Comparison of ENCODE assay signal across 8 cellular contexts in genomic region chr9:137619240-137620090, GRCh38. TPM values are rescaled to one million over a fixed set of nuclear protein-coding genes. Genes with fewer than 3 reads are reported as not detected.
DNase-seq lines count a peak whose midpoint lies in the region; ATAC-seq and TF ChIP-seq lines count a peak whose summit lies in the region.

No MANE protein-coding gene starts in this region.

- peak overlapping the region; percentile 90 for H3K4me3 ChIP-seq in CD8-positive, alpha-beta memory T cell (ENCODE audit: low read length)
- H3K4me3 ChIP-seq in muscle layer of colon (ENCODE audit: low read depth in 1 of 2, low read length in 2 of 2) = peak overlapping the region; percentile 74 to 82

- H3K4me1 Mint-ChIP-seq in CD8-positive, alpha-beta memory T cell = peaks cover 40 to 48% (median 45%) of the 10 kb centered on the region in 3 donors
- peaks cover 30% of the 10 kb centered on the region for H3K4me1 Mint-ChIP-seq in WTC11
- peaks cover 29% of the 10 kb centered on the region for H3K4me1 Mint-ChIP-seq in endothelial cell (ENCODE audit: unreplicated experiment)

- peak in 3 of 5 donors; percentile 18 to 37 (median 23) for DNase-seq in CD8-positive, alpha-beta memory T cell
- DNase-seq in WTC11 (ENCODE audit: low spot score) (peak; percentile 38), endothelial cell (ENCODE audit: low spot score) (no peak), cortex of kidney (lab: John Stamatoyannopoulos, UW) (no peak)

- H3K9me3 ChIP-seq in CD8-positive, alpha-beta memory T cell (ENCODE audit: low read length) = no peaks in the 10 kb centered on the region
- no peaks in the 10 kb centered on the region for H3K9me3 ChIP-seq in muscle layer of colon (ENCODE audit: low read length)

- CTCF ChIA-PET in CD8-positive, alpha-beta memory T cell (lab: Charles Lee) = interaction anchor here (0.8 to 2.1 kb wide), 5 partner anchors 9 to 40 kb away, joined by 4 to 8 read pairs (median 6); partner anchors contain the start of genes DPH7 and ZMYND19
- CTCF ChIA-PET in WTC11 (lab: Charles Lee) = interaction anchor here (0.6 to 1.8 kb wide), 10 partner anchors 14 to 274 kb away, joined by 3 to 11 read pairs (median 4); partner anchors contain the start of genes ARRDC1 and MRPL41

- peaks cover 32% of the 10 kb centered on the region for H3K4me1 ChIP-seq in CD8-positive, alpha-beta memory T cell (ENCODE audit: insufficient read depth, low read length)
- H3K4me1 ChIP-seq in muscle layer of colon (ENCODE audit: insufficient read depth, low read length) = peaks cover 29% of the 10 kb centered on the region

- no peaks in the 10 kb centered on the region for H3K9me3 Mint-ChIP-seq in CD8-positive, alpha-beta memory T cell
- H3K9me3 Mint-ChIP-seq in WTC11 (no peaks in the 10 kb centered on the region), endothelial cell (ENCODE audit: unreplicated experiment) (no peaks in the 10 kb centered on the region)

- no peaks in the 10 kb centered on the region for H3K27me3 Mint-ChIP-seq in CD8-positive, alpha-beta memory T cell
- no peaks in the 10 kb centered on the region for H3K27me3 Mint-ChIP-seq in WTC11 (ENCODE audit: low read depth)
- peaks cover 8% of the 10 kb centered on the region for H3K27me3 Mint-ChIP-seq in endothelial cell (ENCODE audit: unreplicated experiment)

- H3K27ac ChIP-seq in CD8-positive, alpha-beta memory T cell (ENCODE audit: low read depth, low read length) = peak overlapping the region; percentile 69
- H3K27ac ChIP-seq in muscle layer of colon (ENCODE audit: low read depth, low read length) = peak overlapping the region; percentile 82

- TF ChIP-seq CTCF in WTC11 (IDR thresholded peaks at IDR 0.05) = no peak
- no peak for TF ChIP-seq CTCF in endothelial cell (IDR thresholded peaks at IDR 0.05; ENCODE audit: unreplicated experiment)

- H3K9ac ChIP-seq in muscle layer of colon (ENCODE audit: low read length) = peak overlapping the region; percentile 82

- peaks cover 0 to 25% (median 2%) of the 10 kb centered on the region in 3 donors for H3K36me3 Mint-ChIP-seq in CD8-positive, alpha-beta memory T cell
- peaks cover 17% of the 10 kb centered on the region for H3K36me3 Mint-ChIP-seq in WTC11
- H3K36me3 Mint-ChIP-seq in endothelial cell (ENCODE audit: low read depth, unreplicated experiment) = peaks cover 5% of the 10 kb centered on the region

- H3K4me3 Mint-ChIP-seq in CD8-positive, alpha-beta memory T cell = peak overlapping the region; percentile 77 to 94 (median 87)
- H3K4me3 Mint-ChIP-seq in WTC11 (peak overlapping the region; percentile 93), endothelial cell (ENCODE audit: unreplicated experiment) (peak overlapping the region; percentile 94)

- POLR2A ChIA-PET in CD8-positive, alpha-beta memory T cell (lab: Charles Lee) = interaction anchor here (0.9 to 2.1 kb wide), 8 partner anchors 9 to 67 kb away, joined by 3 to 20 read pairs (median 6); partner anchors contain the start of genes ARRDC1, MRPL41 and ZMYND19
- POLR2A ChIA-PET in WTC11 (lab: Charles Lee) = interaction anchor here (0.9 to 2.1 kb wide), 4 partner anchors 15 to 46 kb away, joined by 3 to 6 read pairs (median 4); partner anchors contain the start of gene ZMYND19

- ATAC-seq in GM19043 (IDR thresholded peaks at IDR 0.05; ENCODE audit: low read depth, unreplicated experiment) (peak; percentile 22), HG03457 (IDR thresholded peaks at IDR 0.05; ENCODE audit: unreplicated experiment) (peak; percentile 9), WTC11 (peak; percentile 13), HG03432 (IDR thresholded peaks at IDR 0.05; ENCODE audit: unreplicated experiment) (no peak)

- H3K27ac Mint-ChIP-seq in CD8-positive, alpha-beta memory T cell = peak overlapping the region; percentile 19 to 96 (median 92)
- H3K27ac Mint-ChIP-seq in WTC11 (peak overlapping the region; percentile 89), endothelial cell (ENCODE audit: unreplicated experiment) (peak overlapping the region; percentile 76)

- H3K27me3 ChIP-seq in CD8-positive, alpha-beta memory T cell (ENCODE audit: insufficient read depth, low read length, poor library complexity, severe bottlenecking) = no peaks in the 10 kb centered on the region
- no peaks in the 10 kb centered on the region for H3K27me3 ChIP-seq in muscle layer of colon (ENCODE audit: control insufficient read depth in 1 of 2, insufficient read depth in 2 of 2, low read length in 2 of 2)

- no peaks in the 10 kb centered on the region for H3K36me3 ChIP-seq in CD8-positive, alpha-beta memory T cell (ENCODE audit: insufficient read depth, low read length)
- peaks cover 16% of the 10 kb centered on the region for H3K36me3 ChIP-seq in muscle layer of colon (ENCODE audit: insufficient read depth, low read length)

TF ChIP-seq in WTC11, 78 proteins besides CTCF, POLR2A, EP300 and RAD21 (continues in another document):
- TF ChIP-seq ZNF671 (CRISPR knock-in tag; IDR thresholded peaks at IDR 0.05) (no peak), ATF3 (CRISPR knock-in tag; conservative IDR thresholded peaks at IDR 0.05) (no peak), NFATC4 (CRISPR knock-in tag; IDR thresholded peaks at IDR 0.05) (no peak), ZNF317 (CRISPR knock-in tag; IDR thresholded peaks at IDR 0.05; ENCODE audit: borderline replicate concordance, low read depth) (no peak), OVOL2 (CRISPR knock-in tag; IDR thresholded peaks at IDR 0.05; ENCODE audit: borderline replicate concordance) (no peak), HMGA2 (CRISPR knock-in tag; IDR thresholded peaks at IDR 0.05) (no peak), E2F5 (CRISPR knock-in tag; IDR thresholded peaks at IDR 0.05) (no peak), KAT7 (CRISPR knock-in tag; IDR thresholded peaks at IDR 0.05; ENCODE audit: borderline replicate concordance) (no peak), CBFB (CRISPR knock-in tag; IDR thresholded peaks at IDR 0.05; ENCODE audit: low read depth) (no peak), ZNF532 (CRISPR knock-in tag; IDR thresholded peaks at IDR 0.05; ENCODE audit: borderline replicate concordance) (no peak)

RNA-seq across cellular contexts. Expression of gene EHMT1, which starts 0.7 kb away (rescaled TPM):
- 10 to 100 TPM; 68.9 to 74.6 TPM for total RNA-seq in CD8-positive, alpha-beta memory T cell
- polyA plus RNA-seq in CD8-positive, alpha-beta memory T cell = 37.0 TPM
- total RNA-seq in WTC11 (2021) = 152 to 170 TPM (median 154 TPM) in 3 replicates
- 120 TPM for total RNA-seq in endothelial cell (ENCODE audit: unreplicated experiment)

RNA-seq across cellular contexts. Expression of gene ARRDC1, which starts 14.0 kb away (rescaled TPM):
- total RNA-seq in CD8-positive, alpha-beta memory T cell = 10 to 100 TPM; 30.8 to 35.2 TPM
- polyA plus RNA-seq in CD8-positive, alpha-beta memory T cell = 54.4 TPM
- total RNA-seq in WTC11 (2021) (41.2 to 48.3 TPM (median 41.3 TPM) in 3 replicates), endothelial cell (ENCODE audit: unreplicated experiment) (20.3 TPM)

RNA-seq across cellular contexts. Expression of gene ZMYND19, which starts 29.2 kb away (rescaled TPM):
- total RNA-seq in CD8-positive, alpha-beta memory T cell = 10 to 100 TPM; 71.2 to 72.5 TPM
- polyA plus RNA-seq in CD8-positive, alpha-beta memory T cell = 11.2 TPM
- total RNA-seq in WTC11 (2021) = 61.9 to 77.9 TPM (median 63.8 TPM) in 3 replicates
- total RNA-seq in endothelial cell (ENCODE audit: unreplicated experiment) = 25.6 TPM

RNA-seq across cellular contexts. Expression of gene DPH7, which starts 40.7 kb away (rescaled TPM):
- total RNA-seq in CD8-positive, alpha-beta memory T cell = 10 to 100 TPM; 37.3 to 38.2 TPM
- polyA plus RNA-seq in CD8-positive, alpha-beta memory T cell = 31.3 TPM
- total RNA-seq in WTC11 (2021) = 40.3 to 43.9 TPM (median 40.5 TPM) in 3 replicates
- total RNA-seq in endothelial cell (ENCODE audit: unreplicated experiment) = 32.2 TPM

Comparison
In these comparisons a context has a peak if more than half of its experiments do, and no peak if none do; other contexts are left out.
1. DNase-seq: peak in CD8-positive, alpha-beta memory T cell (3 of 5) and WTC11 (single experiment); none in endothelial cell (single experiment) and cortex of kidney (single experiment).
2. Peak in every context shown above with its lines, with median percentiles within 50 percentile points of each other: H3K27ac Mint-ChIP-seq and H3K4me3 Mint-ChIP-seq.